ENCODE assay signal across 8 cellular contexts in the genomic region with DNA sequence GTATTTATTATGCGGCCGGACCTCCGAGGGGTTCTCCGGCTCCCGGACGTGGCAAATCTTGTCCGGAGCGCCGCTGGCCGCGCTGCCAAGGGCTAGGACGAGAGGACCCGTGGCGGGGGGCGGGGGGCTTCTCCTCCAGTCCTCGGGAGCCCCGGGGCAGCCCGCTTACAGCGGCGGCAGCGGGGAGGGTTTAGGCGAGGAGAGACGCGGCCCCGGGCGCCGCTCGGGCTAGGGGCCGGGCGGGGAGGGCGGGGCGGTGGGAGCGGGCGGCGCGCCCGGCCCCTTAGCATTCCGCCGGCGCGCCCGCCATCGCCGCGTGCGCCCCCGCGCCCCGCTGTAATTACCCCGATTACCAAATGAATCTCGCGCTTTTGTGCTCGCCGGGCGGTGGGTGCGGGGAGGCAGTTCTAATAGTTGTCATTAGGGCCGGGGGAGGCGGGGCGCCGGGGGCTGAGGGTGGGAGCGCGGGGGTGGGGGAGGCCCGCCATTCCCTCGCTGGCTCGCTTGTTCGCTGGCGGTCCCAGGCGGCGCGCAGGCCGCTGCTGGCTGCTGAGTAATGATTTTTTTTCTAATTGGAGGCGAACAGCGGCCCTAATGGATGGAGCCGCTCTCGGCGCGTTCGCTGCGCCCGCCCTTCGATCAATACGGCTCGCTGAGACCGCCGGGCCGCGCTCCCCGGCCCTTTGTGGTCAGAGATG.
DNase-seq lines count a peak whose midpoint lies in the region; ATAC-seq and TF ChIP-seq lines count a peak whose summit lies in the region.

No MANE protein-coding gene starts in this region.

- no peak for DNase-seq in CD4-positive, alpha-beta memory T cell
- DNase-seq in NCI-H146 treated with DMSO at 0.1 percent for 48 hours (lab: John Stamatoyannopoulos, UW; ENCODE audit: unreplicated experiment), result peak; percentile 67
- DNase-seq in adipocyte (ENCODE audit: low read depth), result peak; percentile 53
- peak; percentile 68 for DNase-seq in left kidney (ENCODE audit: low read depth, low spot score)
- DNase-seq in suprapubic skin (ENCODE audit: low spot score in 2 of 2), result no peak
- DNase-seq in NOMO-1 (lab: John Stamatoyannopoulos, UW; ENCODE audit: unreplicated experiment in 2 of 2), result no peak

- no peak overlapping the region for H3K27ac ChIP-seq in CD4-positive, alpha-beta memory T cell (ENCODE audit: low read depth, low read length)
- H3K27ac ChIP-seq in suprapubic skin, result no peak overlapping the region

- no peaks in the 10 kb centered on the region for H3K27me3 ChIP-seq in CD4-positive, alpha-beta memory T cell (ENCODE audit: insufficient read depth, low read length)
- H3K27me3 ChIP-seq in adipocyte (replicated peaks; ENCODE audit: control insufficient read depth, insufficient read depth, low read length) (peaks cover 14% of the 10 kb centered on the region), suprapubic skin (no peaks in the 10 kb centered on the region)

- H3K4me3 Mint-ChIP-seq in CD4-positive, alpha-beta memory T cell, result peak overlapping the region; percentile 49 to 74 (median 64)

- TF ChIP-seq CTCF in suprapubic skin (IDR thresholded peaks at IDR 0.05), result no peak

- CTCF ChIA-PET in CD4-positive, alpha-beta memory T cell (lab: Charles Lee; ENCODE audit: partially characterized antibody), result no interaction called here

- no peaks in the 10 kb centered on the region for H3K36me3 ChIP-seq in CD4-positive, alpha-beta memory T cell (ENCODE audit: insufficient read depth, low read length)
- H3K36me3 ChIP-seq in adipocyte (ENCODE audit: control insufficient read depth, insufficient read depth, low read length, severe bottlenecking) (no peaks in the 10 kb centered on the region), suprapubic skin (no peaks in the 10 kb centered on the region)

- no peaks in the 10 kb centered on the region for H3K9me3 ChIP-seq in CD4-positive, alpha-beta memory T cell (ENCODE audit: control insufficient read depth in 1 of 2, low read length in 2 of 2)
- H3K9me3 ChIP-seq in adipocyte (ENCODE audit: control insufficient read depth, low read length), result peaks cover 22% of the 10 kb centered on the region
- H3K9me3 ChIP-seq in suprapubic skin, result no peaks in the 10 kb centered on the region

- TF ChIP-seq POLR2A in suprapubic skin (IDR thresholded peaks at IDR 0.05), result no peak

- peaks cover 8% of the 10 kb centered on the region for H3K4me1 ChIP-seq in CD4-positive, alpha-beta memory T cell (ENCODE audit: insufficient read depth, low read length)
- H3K4me1 ChIP-seq in adipocyte (ENCODE audit: control insufficient read depth, insufficient read depth, low read length), result no peaks in the 10 kb centered on the region
- peaks cover 6% of the 10 kb centered on the region for H3K4me1 ChIP-seq in suprapubic skin

- H3K9me3 Mint-ChIP-seq in CD4-positive, alpha-beta memory T cell, result peaks cover 0 to 12% (median 2%) of the 10 kb centered on the region in 8 donors

- no peak overlapping the region for H3K9ac ChIP-seq in adipocyte (ENCODE audit: low read length)

- TF ChIP-seq EP300 in suprapubic skin (IDR thresholded peaks at IDR 0.05), result no peak

- POLR2A ChIA-PET in CD4-positive, alpha-beta memory T cell (lab: Charles Lee; ENCODE audit: partially characterized antibody), result no interaction called here

- no peak for ATAC-seq in HG03460 (IDR thresholded peaks at IDR 0.05; ENCODE audit: unreplicated experiment)
- no peak for ATAC-seq in HG03521 (IDR thresholded peaks at IDR 0.05; ENCODE audit: unreplicated experiment)

- H3K36me3 Mint-ChIP-seq in CD4-positive, alpha-beta memory T cell, result no peaks in the 10 kb centered on the region

- H3K27me3 Mint-ChIP-seq in CD4-positive, alpha-beta memory T cell, result no peaks in the 10 kb centered on the region

- intact Hi-C loops in CD4-positive, alpha-beta memory T cell (cut with micrococcal nuclease), result loop anchor here (2.0 to 5.0 kb wide), 2 partner anchors 34 to 51 kb away; no protein-coding TSS in a partner anchor

- H3K4me1 Mint-ChIP-seq in CD4-positive, alpha-beta memory T cell, result peaks cover 5 to 13% (median 7%) of the 10 kb centered on the region in 4 donors

- H3K4me3 ChIP-seq in CD4-positive, alpha-beta memory T cell (ENCODE audit: low read length in 2 of 2), result no peak overlapping the region
- H3K4me3 ChIP-seq in adipocyte (ENCODE audit: low read length), result no peak overlapping the region
- H3K4me3 ChIP-seq in suprapubic skin, result peak overlapping the region; percentile 47

- 9% methylated on average over 18 of the region's 88 CpGs for WGBS in suprapubic skin

- H3K27ac Mint-ChIP-seq in CD4-positive, alpha-beta memory T cell, result no peak overlapping the region

Comparison
In these comparisons a context has a peak if more than half of its experiments do, and no peak if none do; other contexts are left out.
1. DNase-seq: peak in NCI-H146 treated with DMSO at 0.1 percent for 48 hours (single experiment), adipocyte (single experiment) and left kidney (single experiment); none in CD4-positive, alpha-beta memory T cell (0 of 5), suprapubic skin (0 of 2) and NOMO-1 (0 of 2).